Comparison of ENCODE assay signal across 11 cellular contexts in the genomic region with DNA sequence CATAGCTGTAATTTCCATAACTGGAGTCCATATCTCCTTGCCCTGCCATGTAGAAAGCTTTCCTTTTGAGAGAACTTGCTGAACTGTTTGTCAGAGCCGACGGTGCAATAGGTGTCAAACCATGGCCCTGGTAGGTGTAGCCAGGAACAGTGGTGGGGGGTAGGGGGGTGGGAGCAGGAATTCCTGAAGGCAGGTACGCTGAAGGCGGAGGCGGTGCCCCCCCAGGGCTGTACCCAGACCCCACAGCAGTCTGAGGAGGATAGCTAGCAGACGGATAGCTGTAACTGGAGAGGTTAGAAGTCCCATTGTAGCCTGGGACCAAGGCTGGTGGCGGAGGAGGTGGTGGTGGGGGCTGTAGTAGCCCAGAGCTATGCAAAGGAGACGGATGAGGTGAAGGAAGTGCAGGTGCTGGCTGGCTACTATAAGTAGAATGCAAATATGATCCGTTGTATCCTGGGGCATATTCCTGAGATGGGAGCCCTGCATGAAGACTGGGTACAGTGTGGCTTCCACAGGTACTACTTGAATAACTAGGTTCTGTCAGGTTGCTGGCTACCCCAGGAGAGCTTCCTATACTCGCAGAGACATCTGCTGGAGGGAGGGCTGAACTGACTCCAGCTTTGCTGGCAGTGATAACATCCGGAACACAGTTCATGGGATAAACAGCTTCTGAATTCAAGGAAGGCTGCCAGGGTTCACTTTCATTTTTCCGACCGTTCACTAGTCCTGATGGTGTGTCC.
DNase-seq lines count a peak whose midpoint lies in the region; ATAC-seq and TF ChIP-seq lines count a peak whose summit lies in the region.
"Had no signal": no experiment of that assay in that cellular context is flagged by ENCODE, and none has a peak within 500 bp of the region (broad histone marks: within the 10 kb centered on the region; RNA-seq: fewer than 3 reads in every experiment).

No MANE protein-coding gene starts in this region.

- no peak for DNase-seq in GM10266 (ENCODE audit: extremely low spot score)
- DNase-seq in HuH-7 (ENCODE audit: low spot score), result peak; percentile 53
- DNase-seq in dermis microvascular lymphatic vessel endothelial cell (ENCODE audit: low read depth in 2 of 2), result peak; percentile 4 to 10
- peak in 31 of 56 donors; percentile 8 to 57 (median 28) for DNase-seq in nucleus accumbens (lab: John Stamatoyannopoulos, UW)
- no peak for DNase-seq in germinal center (ENCODE audit: low spot score)
- DNase-seq in amniotic stem cell (lab: John Stamatoyannopoulos, UW), result no peak
- no peak for DNase-seq in NOMO-1 treated with dmso at 0.1 percent for 144 hours (lab: John Stamatoyannopoulos, UW; ENCODE audit: unreplicated experiment)
- DNase-seq: kidney glomerular epithelial cell; NCI-H2227 treated with DMSO at 0.1 percent for 48 hours; stimulated activated CD4-positive, alpha-beta T cell treated with anti-CD3 and anti-CD28 coated beads, Interleukin-1b, Interleukin-23, amount 100 ng/mL, for 48 hours had no signal

- no peak for ATAC-seq in HG03378 (IDR thresholded peaks at IDR 0.05; ENCODE audit: unreplicated experiment)

- TF ChIP-seq CTCF in GM10266 (IDR thresholded peaks at IDR 0.05; ENCODE audit: control insufficient read depth, insufficient read depth, low read depth, missing control alignments), result peak; percentile 29

Comparison
In these comparisons a context has a peak if more than half of its experiments do, and no peak if none do; other contexts are left out.
1. DNase-seq: peak in HuH-7 (single experiment), dermis microvascular lymphatic vessel endothelial cell (2 of 2) and nucleus accumbens (31 of 56); none in GM10266 (single experiment), germinal center (single experiment), amniotic stem cell (single experiment) and NOMO-1 treated with dmso at 0.1 percent for 144 hours (single experiment).